In the genomic region with DNA sequence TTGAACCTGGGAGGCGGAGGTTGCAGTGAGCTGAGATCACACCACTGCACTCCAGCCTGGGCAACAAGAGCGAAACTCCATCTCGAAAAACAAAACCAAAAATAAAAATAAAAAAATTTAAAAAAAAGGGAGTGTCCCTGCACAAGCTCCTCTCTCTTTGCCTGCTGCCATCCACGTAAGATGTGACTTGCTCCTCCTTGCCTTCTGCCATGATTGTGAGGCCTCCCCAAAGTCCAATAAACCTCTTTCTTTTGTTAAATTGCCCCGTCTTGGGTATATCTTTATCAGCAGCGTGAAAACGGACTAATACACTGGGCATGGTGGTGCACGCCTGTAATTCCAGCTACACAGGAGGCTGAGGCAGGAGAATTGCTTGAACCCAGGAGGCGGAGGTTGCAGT, we compare ENCODE assay signal across 4 cellular contexts. TPM values are rescaled to one million over a fixed set of nuclear protein-coding genes. Genes with fewer than 3 reads are reported as not detected.
"Had no signal": no experiment of that assay in that cellular context is flagged by ENCODE, and none has a peak within 500 bp of the region (broad histone marks: within the 10 kb centered on the region; RNA-seq: fewer than 3 reads in every experiment).

No MANE protein-coding gene starts in this region.

RNA-seq across cellular contexts. Expression of a gene that starts 4.5 kb away (rescaled TPM):
- total RNA-seq: HT-29, HT1080, IMR-90 had no signal
- polyA plus RNA-seq: HepG2 had no signal
